ENCODE assay signal across 20 cellular contexts in genomic region chr17:32610943-32611342, GRCh38.
DNase-seq lines count a peak whose midpoint lies in the region; ATAC-seq, FAIRE-seq and TF ChIP-seq lines count a peak whose summit lies in the region.
"Had no signal": no experiment of that assay in that cellular context is flagged by ENCODE, and none has a peak within 500 bp of the region (broad histone marks: within the 10 kb centered on the region; RNA-seq: fewer than 3 reads in every experiment).

No MANE protein-coding gene starts in this region.

- POLR2A ChIA-PET in K562 (lab: Yijun Ruan, JAX), result no interaction called here

- H3K27me3 ChIP-seq in K562 (ENCODE audit: control insufficient read depth in 2 of 2, insufficient read depth in 2 of 2, low read length in 2 of 2) (no peaks in the 10 kb centered on the region), suprapubic skin (no peaks in the 10 kb centered on the region)
- H3K27me3 ChIP-seq: BLaER1 treated with 17β-estradiol and CSF1 and Interleukin-3, amounts not matched to agents 10 nM and 100 nM had no signal

- H3K27ac ChIP-seq in K562 (ENCODE audit: extremely low read depth, low read depth, low read length) (no peak overlapping the region), suprapubic skin (no peak overlapping the region)
- H3K27ac ChIP-seq: BLaER1 treated with 17β-estradiol and CSF1 and Interleukin-3, amounts not matched to agents 10 nM and 100 nM; GM23248 had no signal

- no peak overlapping the region for H3K4me3 Mint-ChIP-seq in activated T-cell treated with anti-CD3 and anti-CD28 coated beads, Interleukin-2, amount 50 U/mL, for 72 hours
- no peak overlapping the region for H3K4me3 Mint-ChIP-seq in activated T-cell treated with anti-CD3 and anti-CD28 coated beads, Interleukin-2, amount 50 U/mL, for 24 hours
- H3K4me3 Mint-ChIP-seq: CD4-positive, CD25-positive, alpha-beta regulatory T cell had no signal

- TF ChIP-seq CTCF in K562 (IDR thresholded peaks at IDR 0.05 in 2 of 3, conservative IDR thresholded peaks at IDR 0.05 in 1 of 3; ENCODE audit: insufficient read depth in 2 of 3, low read depth in 1 of 3, low read length in 3 of 3) (no peak), suprapubic skin (IDR thresholded peaks at IDR 0.05) (no peak)

- no peak for ATAC-seq in activated T-cell treated with anti-CD3 and anti-CD28 coated beads, Interleukin-2, amount 50 U/mL, for 72 hours (replicated peaks in 1 of 2)
- no peak for ATAC-seq in K562
- ATAC-seq: HepG2 had no signal

- intact Hi-C loops in K562 (cut with micrococcal nuclease) (no loop called here), cardiac septum (cut with DNase I) (no loop called here)

- H4K20me1 ChIP-seq in K562 (replicated peaks; ENCODE audit: control insufficient read depth, insufficient read depth, low read length), result no peaks in the 10 kb centered on the region
- H4K20me1 ChIP-seq: BLaER1 treated with 17β-estradiol and CSF1 and Interleukin-3, amounts not matched to agents 10 nM and 100 nM had no signal

- TF ChIP-seq EP300 in K562 (IDR thresholded peaks at IDR 0.05; ENCODE audit: low read length), result no peak
- TF ChIP-seq EP300 in suprapubic skin (IDR thresholded peaks at IDR 0.05), result no peak

- no peak for TF ChIP-seq RAD21 in K562 (CRISPR knock-in tag; conservative IDR thresholded peaks at IDR 0.05 in 1 of 2, IDR thresholded peaks at IDR 0.05 in 1 of 2)

- H3K9me3 ChIP-seq in K562 (replicated peaks; ENCODE audit: control insufficient read depth, insufficient read depth, low read depth, low read length), result no peaks in the 10 kb centered on the region
- H3K9me3 ChIP-seq in suprapubic skin, result no peaks in the 10 kb centered on the region

- no peaks in the 10 kb centered on the region for H3K9me1 ChIP-seq in K562 (ENCODE audit: control insufficient read depth, insufficient read depth, low read length)

- CTCF ChIA-PET in K562 (lab: Yijun Ruan, JAX; ENCODE audit: low intra/inter-chr PET ratio), result no interaction called here

- H3K4me3 ChIP-seq in K562 (no peak overlapping the region), suprapubic skin (no peak overlapping the region)
- H3K4me3 ChIP-seq: BLaER1 treated with 17β-estradiol and CSF1 and Interleukin-3, amounts not matched to agents 10 nM and 100 nM; GM23248 had no signal

- H3K36me3 ChIP-seq in K562 (ENCODE audit: control insufficient read depth, insufficient read depth, low read length) (no peaks in the 10 kb centered on the region; the same call in 2 of the 3 replicates), suprapubic skin (no peaks in the 10 kb centered on the region)
- H3K36me3 ChIP-seq: BLaER1 treated with 17β-estradiol and CSF1 and Interleukin-3, amounts not matched to agents 10 nM and 100 nM had no signal

- 76% methylated on average over 6 of the region's 6 CpGs for WGBS in K562 (ENCODE audit: insufficient coverage, low coverage, missing lambda C conversion rate)
- 95% methylated on average over 6 of the region's 6 CpGs for WGBS in suprapubic skin

- no peak overlapping the region for H3K9ac ChIP-seq in K562 (ENCODE audit: insufficient read depth in 1 of 2, low read depth in 2 of 2, low read length in 2 of 2)
- H3K9ac ChIP-seq: BLaER1 treated with 17β-estradiol and CSF1 and Interleukin-3, amounts not matched to agents 10 nM and 100 nM; GM23248 had no signal

- no peaks in the 10 kb centered on the region for H3K9me3 Mint-ChIP-seq in activated T-cell treated with anti-CD3 and anti-CD28 coated beads, Interleukin-2, amount 50 U/mL, for 72 hours
- H3K9me3 Mint-ChIP-seq in activated T-cell treated with anti-CD3 and anti-CD28 coated beads, Interleukin-2, amount 50 U/mL, for 24 hours, result no peaks in the 10 kb centered on the region
- H3K9me3 Mint-ChIP-seq: CD4-positive, CD25-positive, alpha-beta regulatory T cell had no signal

- no peak for TF ChIP-seq POLR2A in K562 (conservative IDR thresholded peaks at IDR 0.05)
- no peak for TF ChIP-seq POLR2A in suprapubic skin (IDR thresholded peaks at IDR 0.05)

- H3K4me2 ChIP-seq in K562 (ENCODE audit: insufficient read depth, low read length), result no peak overlapping the region
- H3K4me2 ChIP-seq: BLaER1 treated with 17β-estradiol and CSF1 and Interleukin-3, amounts not matched to agents 10 nM and 100 nM had no signal

- FAIRE-seq in K562 (lab: Jason Lieb, UNC), result peak; percentile 15
- FAIRE-seq: G401.6, GM12891, HepG2, HTR-8/SVneo had no signal

- peaks cover 9% of the 10 kb centered on the region for H3K4me1 Mint-ChIP-seq in activated T-cell treated with anti-CD3 and anti-CD28 coated beads, Interleukin-2, amount 50 U/mL, for 72 hours (ENCODE audit: low read depth)
- peaks cover 9% of the 10 kb centered on the region for H3K4me1 Mint-ChIP-seq in activated T-cell treated with anti-CD3 and anti-CD28 coated beads, Interleukin-2, amount 50 U/mL, for 24 hours (ENCODE audit: low read depth)

- no TSS peak for BruUV-seq in K562 (replicated peaks; lab: Mats Ljungman, UMichigan)

- no peak for DNase-seq in activated T-cell treated with anti-CD3 and anti-CD28 coated beads, Interleukin-2, amount 50 U/mL, for 72 hours
- no peak for DNase-seq in activated T-cell treated with anti-CD3 and anti-CD28 coated beads, Interleukin-2, amount 50 U/mL, for 24 hours
- peak; percentile 59 for DNase-seq in NCI-H82 treated with DMSO at 0.1 percent for 48 hours (lab: John Stamatoyannopoulos, UW; ENCODE audit: unreplicated experiment)
- DNase-seq in K562 (ENCODE audit: extremely low read depth in 1 of 4, low spot score in 3 of 4), result no peak
- DNase-seq in superior temporal gyrus (ENCODE audit: extremely low spot score), result peak; percentile 53
- DNase-seq in pons (ENCODE audit: low spot score), result no peak
- no peak for DNase-seq in suprapubic skin (ENCODE audit: low spot score in 2 of 2)
- DNase-seq in cardiac septum (ENCODE audit: low spot score), result no peak
- DNase-seq: 8988T; AML-193; CD4-positive, CD25-positive, alpha-beta regulatory T cell; DMS 273 treated with DMSO at 0.1 percent for 48 hours; DMS79; GM23248; H7 had no signal

- peak overlapping the region; percentile 20 for H3K27ac Mint-ChIP-seq in activated T-cell treated with anti-CD3 and anti-CD28 coated beads, Interleukin-2, amount 50 U/mL, for 72 hours
- no peak overlapping the region for H3K27ac Mint-ChIP-seq in activated T-cell treated with anti-CD3 and anti-CD28 coated beads, Interleukin-2, amount 50 U/mL, for 24 hours

- H3K27me3 Mint-ChIP-seq in activated T-cell treated with anti-CD3 and anti-CD28 coated beads, Interleukin-2, amount 50 U/mL, for 72 hours (ENCODE audit: low read depth), result no peaks in the 10 kb centered on the region
- no peaks in the 10 kb centered on the region for H3K27me3 Mint-ChIP-seq in activated T-cell treated with anti-CD3 and anti-CD28 coated beads, Interleukin-2, amount 50 U/mL, for 24 hours

- H3K79me2 ChIP-seq in K562 (ENCODE audit: control insufficient read depth, insufficient read depth, low read length), result no peaks in the 10 kb centered on the region

- no peak overlapping the region for H2AFZ ChIP-seq in K562 (ENCODE audit: low read depth, low read length)
- H2AFZ ChIP-seq: GM23248 had no signal

- no peaks in the 10 kb centered on the region for H3K36me3 Mint-ChIP-seq in activated T-cell treated with anti-CD3 and anti-CD28 coated beads, Interleukin-2, amount 50 U/mL, for 72 hours (ENCODE audit: insufficient read depth in 2 of 2)
- H3K36me3 Mint-ChIP-seq in activated T-cell treated with anti-CD3 and anti-CD28 coated beads, Interleukin-2, amount 50 U/mL, for 24 hours (ENCODE audit: low read depth), result no peaks in the 10 kb centered on the region
- H3K36me3 Mint-ChIP-seq: CD4-positive, CD25-positive, alpha-beta regulatory T cell had no signal

- in situ Hi-C loops in K562 (cut with MboI), result no loop called here

- H3K4me1 ChIP-seq in K562 (replicated peaks in 1 of 2; ENCODE audit: control insufficient read depth in 2 of 2, insufficient read depth in 2 of 2, low read length in 2 of 2), result no peaks in the 10 kb centered on the region; a peak in 1 of 5 replicates
- no peaks in the 10 kb centered on the region for H3K4me1 ChIP-seq in suprapubic skin

TF ChIP-seq in K562, 482 proteins besides CTCF, POLR2A, EP300 and RAD21 (continues in another document):
- TF ChIP-seq NFIC (IDR thresholded peaks at IDR 0.05) (no peak), THRB (CRISPR knock-in tag; conservative IDR thresholded peaks at IDR 0.05) (no peak), ESRRA (IDR thresholded peaks at IDR 0.05; ENCODE audit: borderline replicate concordance, low read depth) (no peak), ZNF444 (CRISPR knock-in tag; IDR thresholded peaks at IDR 0.05) (no peak), SRSF9 (IDR thresholded peaks at IDR 0.05; ENCODE audit: borderline replicate concordance, low read depth, low read length) (no peak), RHOXF2B (CRISPR knock-in tag; conservative IDR thresholded peaks at IDR 0.05) (no peak), CBFB (CRISPR knock-in tag; IDR thresholded peaks at IDR 0.05) (no peak), PML (IDR thresholded peaks at IDR 0.05; ENCODE audit: low read length) (no peak), COPS2 (conservative IDR thresholded peaks at IDR 0.05) (no peak), ATF4 (CRISPR knock-in tag; IDR thresholded peaks at IDR 0.05) (no peak)

Comparison
In these comparisons a context has a peak if more than half of its experiments do, and no peak if none do; other contexts are left out.
1. DNase-seq: peak in NCI-H82 treated with DMSO at 0.1 percent for 48 hours (single experiment) and superior temporal gyrus (single experiment); none in activated T-cell treated with anti-CD3 and anti-CD28 coated beads, Interleukin-2, amount 50 U/mL, for 72 hours (0 of 2), activated T-cell treated with anti-CD3 and anti-CD28 coated beads, Interleukin-2, amount 50 U/mL, for 24 hours (single experiment), K562 (0 of 4), pons (single experiment), suprapubic skin (0 of 2) and cardiac septum (single experiment).